ENCODE assay signal across 9 cellular contexts in the genomic region with DNA sequence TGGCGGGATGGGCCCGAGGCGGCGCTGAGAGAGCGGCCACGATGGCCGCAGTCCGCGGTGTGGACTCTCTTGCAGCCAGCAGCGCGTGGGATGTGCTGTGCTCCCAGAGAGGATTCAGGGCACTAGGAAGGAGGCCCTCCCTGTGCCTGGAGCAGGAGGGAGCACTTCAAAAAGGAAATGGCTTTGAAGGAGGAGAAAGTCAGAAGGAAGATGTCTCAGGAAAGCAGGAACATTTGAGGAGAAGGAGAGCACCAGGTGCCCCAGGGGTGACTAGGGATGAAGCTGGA. TPM values are rescaled to one million over a fixed set of nuclear protein-coding genes. Genes with fewer than 3 reads are reported as not detected.
DNase-seq lines count a peak whose midpoint lies in the region; ATAC-seq, FAIRE-seq and TF ChIP-seq lines count a peak whose summit lies in the region.
"Had no signal": no experiment of that assay in that cellular context is flagged by ENCODE, and none has a peak within 500 bp of the region (broad histone marks: within the 10 kb centered on the region; RNA-seq: fewer than 3 reads in every experiment).

No MANE protein-coding gene starts in this region.

- DNase-seq in left ventricle myocardium inferior (no peak), Right ventricle myocardium superior (no peak), astrocyte of the spinal cord (ENCODE audit: low read depth, low spot score) (no peak), G401 (ENCODE audit: low spot score) (no peak), NCI-H1105 (lab: John Stamatoyannopoulos, UW) (no peak), RCC 7860 (ENCODE audit: low spot score) (no peak)

- peaks cover 29% of the 10 kb centered on the region for H3K27me3 ChIP-seq in left ventricle myocardium inferior (ENCODE audit: low read depth)
- H3K27me3 ChIP-seq: ovary had no signal

- TF ChIP-seq CTCF in left ventricle myocardium inferior (IDR thresholded peaks at IDR 0.05; ENCODE audit: borderline replicate concordance) (no peak), astrocyte of the spinal cord (IDR thresholded peaks at IDR 0.05; ENCODE audit: low read depth, low read length) (no peak)

- WGBS in mesodermal cell (ENCODE audit: insufficient coverage in 2 of 2), 2 experiments, result 37 to 53% methylated on average over 11 of the region's 11 CpGs

- H3K4me1 ChIP-seq in left ventricle myocardium inferior (peaks cover 50% of the 10 kb centered on the region), mesodermal cell (ENCODE audit: control insufficient read depth, insufficient read depth, low read length, poor library complexity, severe bottlenecking) (peaks cover 4% of the 10 kb centered on the region)

- no peak for FAIRE-seq in RCC 7860 (lab: Jason Lieb, UNC)

- ATAC-seq in Right ventricle myocardium superior (ENCODE audit: poor library complexity), result no peak
- ATAC-seq in HG02852 (IDR thresholded peaks at IDR 0.05; ENCODE audit: unreplicated experiment), result no peak

- H3K4me3 ChIP-seq in left ventricle myocardium inferior, result peak overlapping the region; percentile 71
- H3K4me3 ChIP-seq in astrocyte of the spinal cord (ENCODE audit: low read depth, low read length), result peak overlapping the region; percentile 52
- peak overlapping the region; percentile 45 for H3K4me3 ChIP-seq in mesodermal cell (ENCODE audit: extremely low read depth, insufficient read depth, low read length, poor library complexity, severe bottlenecking)

- H3K36me3 ChIP-seq in left ventricle myocardium inferior (no peaks in the 10 kb centered on the region), mesodermal cell (ENCODE audit: control insufficient read depth, insufficient read depth, low read length) (peaks cover 31% of the 10 kb centered on the region)
- H3K36me3 ChIP-seq: ovary had no signal

- H3K9me3 ChIP-seq in left ventricle myocardium inferior (replicated peaks) (no peaks in the 10 kb centered on the region), mesodermal cell (ENCODE audit: control insufficient read depth, low read length) (no peaks in the 10 kb centered on the region)
- H3K9me3 ChIP-seq: ovary had no signal

- intact Hi-C loops in left ventricle myocardium inferior (cut with micrococcal nuclease), result loop anchor here (10.0 kb wide), 1 partner anchor 65 kb away; a partner anchor contains a TSS
- intact Hi-C loops in Right ventricle myocardium superior (cut with DNase I), result no loop called here

- in situ Hi-C loops in astrocyte of the spinal cord (cut with HindIII; ENCODE audit: low sequenced_read_pairs), result no loop called here
- in situ Hi-C loops in G401 (cut with HindIII; ENCODE audit: low sequenced_read_pairs), result no loop called here

- peak overlapping the region; percentile 89 for H3K27ac ChIP-seq in left ventricle myocardium inferior (replicated peaks)
- no peak overlapping the region for H3K27ac ChIP-seq in mesodermal cell (ENCODE audit: low read depth, low read length, severe bottlenecking)
- H3K27ac ChIP-seq: ovary had no signal

RNA-seq across cellular contexts. Expression of a gene that starts 4.1 kb away (rescaled TPM):
- 4.7 TPM for total RNA-seq in left ventricle myocardium inferior
- 3.6 TPM for total RNA-seq in Right ventricle myocardium superior
- polyA plus RNA-seq in mesodermal cell (2013, experiment 1 of 2), result 38.3 TPM
- polyA plus RNA-seq in mesodermal cell (2013, experiment 2 of 2), result 28.3 TPM
- 11.4 and 14.4 TPM in 2 replicates for total RNA-seq in G401 (2014; rRNA removed; shearing (Covaris generic))

RNA-seq across cellular contexts. Expression of a gene that starts 4.9 kb away (rescaled TPM):
- total RNA-seq in left ventricle myocardium inferior (4.1 TPM), Right ventricle myocardium superior (3.8 TPM)
- 15.3 TPM for polyA plus RNA-seq in mesodermal cell (2013, experiment 1 of 2)
- 11.4 TPM for polyA plus RNA-seq in mesodermal cell (2013, experiment 2 of 2)
- total RNA-seq in G401 (2014; rRNA removed; shearing (Covaris generic)), result 28.7 and 41.5 TPM in 2 replicates

RNA-seq across cellular contexts. Expression of a gene that starts 19.9 kb away (rescaled TPM):
- total RNA-seq in left ventricle myocardium inferior, result 26.6 TPM
- total RNA-seq in Right ventricle myocardium superior, result 28.5 TPM
- 32.1 TPM for polyA plus RNA-seq in mesodermal cell (2013, experiment 1 of 2)
- polyA plus RNA-seq in mesodermal cell (2013, experiment 2 of 2), result 33.4 TPM
- total RNA-seq in G401 (2014; rRNA removed; shearing (Covaris generic)), result 62.1 and 62.8 TPM in 2 replicates

RNA-seq across cellular contexts. Expression of a gene that starts 20.1 kb away (rescaled TPM):
- total RNA-seq in left ventricle myocardium inferior (46.9 TPM), Right ventricle myocardium superior (43.2 TPM)
- polyA plus RNA-seq in mesodermal cell (2013, experiment 1 of 2), result 122 TPM
- 97.6 TPM for polyA plus RNA-seq in mesodermal cell (2013, experiment 2 of 2)
- total RNA-seq in G401 (2014; rRNA removed; shearing (Covaris generic)), result 120 and 137 TPM in 2 replicates

RNA-seq across cellular contexts. Expression of a gene that starts 23.6 kb away (rescaled TPM):
- total RNA-seq in left ventricle myocardium inferior, result 0.11 TPM
- not detected for total RNA-seq in Right ventricle myocardium superior
- 0.48 TPM for polyA plus RNA-seq in mesodermal cell (2013, experiment 1 of 2)
- polyA plus RNA-seq in mesodermal cell (2013, experiment 2 of 2), result 0.40 TPM
- total RNA-seq in G401 (2014; rRNA removed; shearing (Covaris generic)), result 0.81 TPM in 1 of 2 replicates, not detected in the other
